In the genomic region with DNA sequence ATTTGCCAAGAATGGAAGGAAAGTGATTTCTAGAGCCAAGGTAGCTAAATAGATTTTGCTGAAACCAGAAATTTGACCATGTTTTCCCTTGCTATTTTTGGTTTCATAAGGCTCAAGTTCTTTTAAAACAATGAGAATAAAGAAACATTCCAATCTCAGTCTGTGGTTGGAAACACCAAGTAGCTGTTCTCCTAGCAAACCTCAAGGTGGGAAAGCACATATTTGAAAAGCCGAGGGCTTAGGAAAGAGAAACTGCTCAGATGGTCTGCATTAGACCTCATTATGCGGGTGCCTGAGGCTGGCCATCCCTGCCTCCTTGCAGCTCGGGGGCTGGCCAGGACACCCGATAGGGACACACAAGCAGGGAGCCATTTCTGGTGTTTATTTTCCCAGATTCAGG, we compare ENCODE assay signal across 1 cellular context.
TF ChIP-seq lines count a peak whose summit lies in the region.

No MANE protein-coding gene starts in this region.

TF ChIP-seq in IMR-90, 13 proteins besides CTCF, POLR2A, EP300 and RAD21:
- TF ChIP-seq MAZ (IDR thresholded peaks at IDR 0.05; ENCODE audit: borderline replicate concordance, low read depth, low read length) (no peak), CEBPB (IDR thresholded peaks at IDR 0.05; ENCODE audit: low read depth, low read length) (no peak), CHD1 (IDR thresholded peaks at IDR 0.05; ENCODE audit: low read depth, low read length) (no peak), MAFK (IDR thresholded peaks at IDR 0.05; ENCODE audit: low read depth, low read length) (no peak), RCOR1 (IDR thresholded peaks at IDR 0.05; ENCODE audit: insufficient replicate concordance, low read length) (no peak), SMC3 (IDR thresholded peaks at IDR 0.05; ENCODE audit: low read depth, low read length) (no peak), NFE2L2 (IDR thresholded peaks at IDR 0.05; ENCODE audit: low read depth, low read length) (no peak)
- TF ChIP-seq, protein P1, sequence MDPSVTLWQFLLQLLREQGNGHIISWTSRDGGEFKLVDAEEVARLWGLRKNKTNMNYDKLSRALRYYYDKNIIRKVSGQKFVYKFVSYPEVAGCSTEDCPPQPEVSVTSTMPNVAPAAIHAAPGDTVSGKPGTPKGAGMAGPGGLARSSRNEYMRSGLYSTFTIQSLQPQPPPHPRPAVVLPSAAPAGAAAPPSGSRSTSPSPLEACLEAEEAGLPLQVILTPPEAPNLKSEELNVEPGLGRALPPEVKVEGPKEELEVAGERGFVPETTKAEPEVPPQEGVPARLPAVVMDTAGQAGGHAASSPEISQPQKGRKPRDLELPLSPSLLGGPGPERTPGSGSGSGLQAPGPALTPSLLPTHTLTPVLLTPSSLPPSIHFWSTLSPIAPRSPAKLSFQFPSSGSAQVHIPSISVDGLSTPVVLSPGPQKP (IDR thresholded peaks at IDR 0.05; ENCODE audit: borderline replicate concordance, low read depth, low read length) = no peak
- TF ChIP-seq, protein P2, sequence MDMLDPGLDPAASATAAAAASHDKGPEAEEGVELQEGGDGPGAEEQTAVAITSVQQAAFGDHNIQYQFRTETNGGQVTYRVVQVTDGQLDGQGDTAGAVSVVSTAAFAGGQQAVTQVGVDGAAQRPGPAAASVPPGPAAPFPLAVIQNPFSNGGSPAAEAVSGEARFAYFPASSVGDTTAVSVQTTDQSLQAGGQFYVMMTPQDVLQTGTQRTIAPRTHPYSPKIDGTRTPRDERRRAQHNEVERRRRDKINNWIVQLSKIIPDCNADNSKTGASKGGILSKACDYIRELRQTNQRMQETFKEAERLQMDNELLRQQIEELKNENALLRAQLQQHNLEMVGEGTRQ (IDR thresholded peaks at IDR 0.05; ENCODE audit: low read depth, low read length) = no peak
TF ChIP-seq in IMR-90: peak in this region for 0.
